In the genomic region with DNA sequence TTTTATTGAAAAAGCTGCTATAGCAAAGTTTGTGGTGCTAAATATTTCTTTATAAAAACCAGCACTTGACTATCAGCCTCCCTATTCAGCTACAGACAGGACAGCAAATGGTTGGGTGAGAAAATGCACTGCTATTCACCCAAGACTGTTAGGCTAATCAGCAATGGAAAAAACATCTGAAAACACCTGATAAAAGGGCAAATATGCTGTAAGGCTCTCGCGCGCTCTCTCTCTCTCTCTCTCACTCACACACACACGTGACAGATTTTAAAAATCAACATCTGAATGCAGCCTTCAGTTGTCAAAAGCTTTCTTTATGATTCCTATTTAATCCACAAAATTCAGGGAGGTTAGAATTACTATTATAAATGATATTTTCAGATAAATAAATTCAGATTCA, we compare ENCODE assay signal across 7 cellular contexts.
"Had no signal": no experiment of that assay in that cellular context is flagged by ENCODE, and none has a peak within 500 bp of the region (broad histone marks: within the 10 kb centered on the region; RNA-seq: fewer than 3 reads in every experiment).

No MANE protein-coding gene starts in this region.

- H2AFZ ChIP-seq: GM23338 had no signal

- H3K9me3 Mint-ChIP-seq: GM23338, H9 had no signal

- H3K27ac Mint-ChIP-seq: GM23338, H9 had no signal

- ATAC-seq: GM23338 had no signal

- H3K4me2 ChIP-seq: GM23338 had no signal

- H3K4me1 Mint-ChIP-seq: GM23338 had no signal

- H3K4me3 ChIP-seq: GM23338 had no signal

- H3K4me3 Mint-ChIP-seq: GM23338, H9 had no signal

- FAIRE-seq: H1, H54, HTR-8/SVneo had no signal

- DNase-seq: H9, HCEC 1CT, IMR-90 had no signal
